In genomic region chr2:12929806-12930205, GRCh38 we compare ENCODE assay signal across 25 cellular contexts.
DNase-seq lines count a peak whose midpoint lies in the region; FAIRE-seq and TF ChIP-seq lines count a peak whose summit lies in the region.
"Had no signal": no experiment of that assay in that cellular context is flagged by ENCODE, and none has a peak within 500 bp of the region (broad histone marks: within the 10 kb centered on the region; RNA-seq: fewer than 3 reads in every experiment).

No MANE protein-coding gene starts in this region.

- no peak for FAIRE-seq in GM12891 (lab: Jason Lieb, UNC)
- FAIRE-seq: H1, HepG2, RCC 7860 had no signal

- peak overlapping the region; percentile 7 for H2AFZ ChIP-seq in neuronal stem cell (ENCODE audit: low read length)

- no peak overlapping the region for H3K4me2 ChIP-seq in neuronal stem cell (ENCODE audit: insufficient read depth, low read length, poor library complexity, severe bottlenecking)

- no peak overlapping the region for H3K23ac ChIP-seq in neuronal stem cell (ENCODE audit: low read depth, low read length, poor library complexity)

- no peaks in the 10 kb centered on the region for H3K27me3 ChIP-seq in neuronal stem cell (ENCODE audit: control insufficient read depth in 3 of 3, insufficient read depth in 3 of 3, low read depth in 1 of 3, low read length in 3 of 3)
- H3K27me3 ChIP-seq in MG63 = no peaks in the 10 kb centered on the region
- H3K27me3 ChIP-seq: breast epithelium, heart left ventricle, testis had no signal

- H4K91ac ChIP-seq in neuronal stem cell (ENCODE audit: low read depth, low read length, poor library complexity) = no peak overlapping the region

- no CpG with 5 or more reads among the region's 1 CpG for WGBS in neuronal stem cell (ENCODE audit: extremely low coverage in 2 of 2, insufficient read length in 2 of 2, insufficient replicate concordance in 1 of 2), 2 donors

- no peak overlapping the region for H2BK5ac ChIP-seq in neuronal stem cell (ENCODE audit: low read length)

- H3K27ac ChIP-seq in neuronal stem cell (replicated peaks; ENCODE audit: low read length) = no peak overlapping the region
- H3K27ac ChIP-seq: breast epithelium, testis had no signal

- H3K9me3 ChIP-seq in neuronal stem cell (replicated peaks in 1 of 2; ENCODE audit: control insufficient read depth in 2 of 2, insufficient read depth in 1 of 2, low read depth in 1 of 2, low read length in 2 of 2) (no peaks in the 10 kb centered on the region), MG63 (no peaks in the 10 kb centered on the region; the same call in 1 of the 2 replicates)
- H3K9me3 ChIP-seq: breast epithelium, heart left ventricle, testis had no signal

- H3K9ac ChIP-seq in neuronal stem cell (ENCODE audit: low read depth, low read length, poor library complexity) = no peak overlapping the region

- DNase-seq in NCI-H2227 (lab: John Stamatoyannopoulos, UW; ENCODE audit: unreplicated experiment) = peak; percentile 4
- DNase-seq in NCI-H2227 treated with DMSO at 0.1 percent for 48 hours (lab: John Stamatoyannopoulos, UW) = no peak
- peak; percentile 58 for DNase-seq in ELR (ENCODE audit: low read depth)
- DNase-seq in SHP77 treated with DMSO at 0.1 percent for 48 hours (lab: John Stamatoyannopoulos, UW) = peak; percentile 62
- no peak for DNase-seq in neuronal stem cell (ENCODE audit: low spot score)
- DNase-seq in DMS153 treated with DMSO at 0.1 percent for 48 hours (lab: John Stamatoyannopoulos, UW; ENCODE audit: unreplicated experiment) = no peak
- no peak for DNase-seq in GM12891 (ENCODE audit: insufficient read length, low spot score)
- DNase-seq in MG63 = no peak
- DNase-seq: 8988T; activated CD4-positive, alpha-beta T cell treated with anti-CD3 and anti-CD28 coated beads for 4 hours; activated T-cell treated with anti-CD3 and anti-CD28 coated beads for 4 hours; CD8-positive, alpha-beta T cell; effector CD8-positive, alpha-beta T cell; heart left ventricle; Kasumi-1; NCI-H1048; NCI-H187; NCI-H2171 treated with DMSO at 0.1 percent for 48 hours; NK-92 treated with Interleukin-12 subunit alpha and Interleukin-12 subunit beta, amount 100 ng/mL, for 24 hours; stimulated activated naive CD8-positive, alpha-beta T cell treated with anti-CD3 and anti-CD28 coated beads, Interleukin-15, Interleukin-2, amounts not matched to agents 100 U/mL and 50 U/mL, for 24 hours; testis had no signal

- no peak overlapping the region for H2BK15ac ChIP-seq in neuronal stem cell (ENCODE audit: low read length)

- no peaks in the 10 kb centered on the region for H3K36me3 ChIP-seq in neuronal stem cell (replicated peaks in 1 of 2; ENCODE audit: control insufficient read depth in 2 of 2, insufficient read depth in 2 of 2, low read length in 2 of 2)
- H3K36me3 ChIP-seq in MG63 = no peaks in the 10 kb centered on the region
- H3K36me3 ChIP-seq: breast epithelium, heart left ventricle had no signal

- no peak overlapping the region for H3K4me3 ChIP-seq in neuronal stem cell (ENCODE audit: low read length in 2 of 2)
- H3K4me3 ChIP-seq in MG63 = no peak overlapping the region
- H3K4me3 ChIP-seq: breast epithelium, heart left ventricle, testis had no signal

- H2AK5ac ChIP-seq in neuronal stem cell (ENCODE audit: low read depth, low read length) = no peak overlapping the region

- no peak overlapping the region for H3K18ac ChIP-seq in neuronal stem cell (ENCODE audit: low read length)

- H3K79me1 ChIP-seq in neuronal stem cell (ENCODE audit: low read depth, low read length) = no peaks in the 10 kb centered on the region

- H2BK120ac ChIP-seq in neuronal stem cell (ENCODE audit: low read depth, low read length) = no peak overlapping the region

- peaks cover 2 to 29% of the 10 kb centered on the region in 2 donors for H3K4me1 ChIP-seq in neuronal stem cell (ENCODE audit: control insufficient read depth in 2 of 2, insufficient read depth in 1 of 2, low read depth in 1 of 2, low read length in 2 of 2)
- H3K4me1 ChIP-seq: breast epithelium had no signal

- no peak overlapping the region for H2BK12ac ChIP-seq in neuronal stem cell (ENCODE audit: low read length)

- H3K14ac ChIP-seq in neuronal stem cell (ENCODE audit: low read length) = no peak overlapping the region

- H4K8ac ChIP-seq in neuronal stem cell (ENCODE audit: low read depth, low read length) = no peak overlapping the region

- no peak for TF ChIP-seq POLR2A in GM12891 (IDR thresholded peaks at IDR 0.05; ENCODE audit: low read depth, low read length)

- no peak overlapping the region for H3K4ac ChIP-seq in neuronal stem cell (ENCODE audit: low read length)

TF ChIP-seq in GM12891, 5 proteins besides CTCF, POLR2A, EP300 and RAD21:
- no peak for TF ChIP-seq TAF1 (IDR thresholded peaks at IDR 0.05; ENCODE audit: low read depth, low read length)

Comparison
In these comparisons a context has a peak if more than half of its experiments do, and no peak if none do; other contexts are left out.
1. DNase-seq: peak in NCI-H2227 (single experiment), ELR (single experiment) and SHP77 treated with DMSO at 0.1 percent for 48 hours (single experiment); none in NCI-H2227 treated with DMSO at 0.1 percent for 48 hours (single experiment), neuronal stem cell (single experiment), DMS153 treated with DMSO at 0.1 percent for 48 hours (single experiment), GM12891 (single experiment) and MG63 (single experiment).